1 cellular context compared by ENCODE assay signal in the genomic region with DNA sequence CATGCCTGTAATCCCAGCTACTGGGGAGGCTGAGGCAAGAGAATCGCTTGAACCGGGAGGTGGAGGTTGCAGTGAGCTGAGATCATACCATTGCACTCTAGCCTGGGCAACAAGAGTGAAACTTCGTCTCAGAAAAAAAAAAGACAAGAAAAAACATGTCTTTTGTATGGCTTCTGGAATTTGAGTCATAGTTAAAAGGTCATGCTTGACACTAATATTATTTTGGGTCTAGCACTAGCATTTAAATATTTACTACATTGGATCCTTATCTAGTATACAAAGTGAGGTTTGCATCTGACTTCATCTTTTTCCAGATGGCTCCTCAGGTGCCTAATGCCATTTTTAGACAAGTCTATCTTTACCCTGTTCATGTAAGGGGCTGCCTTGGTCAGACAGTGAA. TPM values are rescaled to one million over a fixed set of nuclear protein-coding genes. Genes with fewer than 3 reads are reported as not detected.
"Had no signal": no experiment of that assay in that cellular context is flagged by ENCODE, and none has a peak within 500 bp of the region (broad histone marks: within the 10 kb centered on the region; RNA-seq: fewer than 3 reads in every experiment).

No MANE protein-coding gene starts in this region.

RNA-seq across cellular contexts. Expression of a gene that starts 10.2 kb away (rescaled TPM):
- total RNA-seq: HT-29 had no signal
